Comparison of ENCODE assay signal across 14 cellular contexts in genomic region chr2:117126656-117127055, GRCh38.
"Had no signal": no experiment of that assay in that cellular context is flagged by ENCODE, and none has a peak within 500 bp of the region (broad histone marks: within the 10 kb centered on the region; RNA-seq: fewer than 3 reads in every experiment).

No MANE protein-coding gene starts in this region.

- H3K4me1 Mint-ChIP-seq: memory B cell; naive thymus-derived CD4-positive, alpha-beta T cell; nephron progenitor cell; stimulated activated effector memory CD8-positive, alpha-beta T cell treated with anti-CD3 and anti-CD28 coated beads, Interleukin-12 subunit alpha, Interleukin-12 subunit beta, amount 100 ng/mL, for 72 hours had no signal

- H3K36me3 Mint-ChIP-seq: memory B cell; naive thymus-derived CD4-positive, alpha-beta T cell; stimulated activated effector memory CD8-positive, alpha-beta T cell treated with anti-CD3 and anti-CD28 coated beads, Interleukin-12 subunit alpha, Interleukin-12 subunit beta, amount 100 ng/mL, for 72 hours had no signal

- H3K4me3 Mint-ChIP-seq: memory B cell; naive thymus-derived CD4-positive, alpha-beta T cell; nephron progenitor cell; stimulated activated effector memory CD8-positive, alpha-beta T cell treated with anti-CD3 and anti-CD28 coated beads, Interleukin-12 subunit alpha, Interleukin-12 subunit beta, amount 100 ng/mL, for 72 hours had no signal

- ATAC-seq: heart left ventricle; lower lobe of right lung; naive thymus-derived CD4-positive, alpha-beta T cell; stimulated activated effector memory CD8-positive, alpha-beta T cell treated with anti-CD3 and anti-CD28 coated beads, Interleukin-12 subunit alpha, Interleukin-12 subunit beta, amount 100 ng/mL, for 72 hours; stimulated activated naive CD8-positive, alpha-beta T cell treated with anti-CD3 and anti-CD28 coated beads, Interleukin-15, Interleukin-2, amounts not matched to agents 100 U/mL and 50 U/mL, for 24 hours; upper lobe of right lung had no signal

- H3K27me3 Mint-ChIP-seq: memory B cell; naive thymus-derived CD4-positive, alpha-beta T cell had no signal

- H3K27ac Mint-ChIP-seq: memory B cell; naive thymus-derived CD4-positive, alpha-beta T cell; stimulated activated effector memory CD8-positive, alpha-beta T cell treated with anti-CD3 and anti-CD28 coated beads, Interleukin-12 subunit alpha, Interleukin-12 subunit beta, amount 100 ng/mL, for 72 hours had no signal

- DNase-seq: effector CD4-positive, alpha-beta T cell; heart left ventricle; left ventricle myocardium inferior; lower lobe of right lung; naive thymus-derived CD4-positive, alpha-beta T cell; nephron progenitor cell; sigmoid colon; stimulated activated CD4-positive, alpha-beta T cell treated with anti-CD3 and anti-CD28 coated beads, Interleukin-2, amount 100 ng/mL, for 48 hours; stimulated activated CD8-positive, alpha-beta memory T cell treated with anti-CD3 and anti-CD28 coated beads, Interleukin-4, amount 100 ng/mL, for 48 hours; stimulated activated naive CD8-positive, alpha-beta T cell treated with anti-CD3 and anti-CD28 coated beads, Interleukin-15, Interleukin-2, amounts not matched to agents 100 U/mL and 50 U/mL, for 24 hours; thyroid gland; upper lobe of right lung had no signal
